In the genomic region with DNA sequence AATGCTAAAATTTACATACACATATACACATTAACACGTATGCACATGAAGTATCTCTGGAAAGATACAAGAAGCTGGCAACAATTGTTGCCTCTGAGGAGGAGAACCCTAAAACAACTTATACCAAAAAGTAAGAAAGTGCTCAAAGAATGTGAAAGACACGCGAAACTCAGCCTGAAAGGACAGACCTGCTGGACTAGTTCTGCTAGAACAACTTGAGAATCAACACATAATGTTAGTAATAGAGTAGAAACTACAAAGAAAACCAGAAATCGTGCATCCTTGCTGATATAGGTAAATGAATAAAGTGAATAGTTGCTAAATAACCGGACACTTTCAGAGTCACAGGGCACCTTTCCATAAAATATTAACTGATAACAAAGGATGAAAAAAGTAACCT, we compare ENCODE assay signal across 24 cellular contexts.
DNase-seq lines count a peak whose midpoint lies in the region; ATAC-seq and TF ChIP-seq lines count a peak whose summit lies in the region.
"Had no signal": no experiment of that assay in that cellular context is flagged by ENCODE, and none has a peak within 500 bp of the region (broad histone marks: within the 10 kb centered on the region; RNA-seq: fewer than 3 reads in every experiment).

No MANE protein-coding gene starts in this region.

- peak overlapping the region; percentile 54 to 82 (median 57) for H3K27ac ChIP-seq in thyroid gland
- H3K27ac ChIP-seq in CD8-positive, alpha-beta T cell (ENCODE audit: low read depth, low read length), result no peak overlapping the region
- H3K27ac ChIP-seq: 22Rv1, Peyer's patch had no signal

- no peak overlapping the region for H3K4me3 ChIP-seq in thyroid gland (replicated peaks in 1 of 3)
- H3K4me3 ChIP-seq in CD8-positive, alpha-beta T cell (ENCODE audit: low read depth, low read length), result no peak overlapping the region
- H3K4me3 ChIP-seq: GM12878, GM23338, Peyer's patch had no signal

- H3K27me3 Mint-ChIP-seq in nephron (ENCODE audit: low read depth), result no peaks in the 10 kb centered on the region
- no peaks in the 10 kb centered on the region for H3K27me3 Mint-ChIP-seq in CD8-positive, alpha-beta T cell (ENCODE audit: low read depth)

- H3K9me3 ChIP-seq in thyroid gland, result no peaks in the 10 kb centered on the region
- no peaks in the 10 kb centered on the region for H3K9me3 ChIP-seq in CD8-positive, alpha-beta T cell (ENCODE audit: low read length)
- H3K9me3 ChIP-seq: BE2C, Peyer's patch had no signal

- H3K4me1 ChIP-seq in thyroid gland, result peaks cover 28 to 38% of the 10 kb centered on the region in 2 donors
- no peaks in the 10 kb centered on the region for H3K4me1 ChIP-seq in CD8-positive, alpha-beta T cell (ENCODE audit: insufficient read depth, low read length)
- H3K4me1 ChIP-seq: BE2C had no signal

- POLR2A ChIA-PET in CD8-positive, alpha-beta T cell (lab: Charles Lee), result no interaction called here

- peak; percentile 18 for DNase-seq in DMS53 (lab: John Stamatoyannopoulos, UW)
- no peak for DNase-seq in DMS53 treated with DMSO at 0.1 percent for 48 hours (lab: John Stamatoyannopoulos, UW; ENCODE audit: unreplicated experiment)
- DNase-seq in thyroid gland, result peak; percentile 50 to 55
- DNase-seq in NCI-H2171 (lab: John Stamatoyannopoulos, UW), result no peak
- DNase-seq in CD8-positive, alpha-beta T cell, result no peak
- DNase-seq: ACHN, BE2C, DMS153, GDM1, H9, KG1, MM.1S, NCI-H2029, NCI-H2227 treated with DMSO at 0.1 percent for 48 hours, NCI-H69, Peyer's patch, SHP77 treated with DMSO at 0.1 percent for 48 hours had no signal

- ATAC-seq in esophagus mucosa (peak; percentile 58), HG03039 (IDR thresholded peaks at IDR 0.05; ENCODE audit: unreplicated experiment) (no peak)
- no peak for ATAC-seq in CD8-positive, alpha-beta T cell
- ATAC-seq: GM12878, GM23338 had no signal

- TF ChIP-seq CTCF in nephron (IDR thresholded peaks at IDR 0.05; ENCODE audit: unreplicated experiment in 3 of 3), result no peak
- peak in 2 of 6 experiments; percentile 9 to 10 for TF ChIP-seq CTCF in thyroid gland (IDR thresholded peaks at IDR 0.05)
- no peak for TF ChIP-seq CTCF in CD8-positive, alpha-beta T cell (IDR thresholded peaks at IDR 0.05)

- H3K27me3 ChIP-seq in thyroid gland, result no peaks in the 10 kb centered on the region
- H3K27me3 ChIP-seq in CD8-positive, alpha-beta T cell (ENCODE audit: insufficient read depth, low read length), result no peaks in the 10 kb centered on the region
- H3K27me3 ChIP-seq: BE2C, Peyer's patch had no signal

- peak overlapping the region in 2 of 3 experiments; percentile 70 to 82 for H3K27ac Mint-ChIP-seq in nephron
- no peak overlapping the region for H3K27ac Mint-ChIP-seq in CD8-positive, alpha-beta T cell
- H3K27ac Mint-ChIP-seq: CD14-positive monocyte, GM23338, H9 had no signal

- no peak for TF ChIP-seq POLR2A in thyroid gland (IDR thresholded peaks at IDR 0.05)

- peaks cover 29% of the 10 kb centered on the region for H3K4me1 Mint-ChIP-seq in nephron
- peaks cover 7% of the 10 kb centered on the region for H3K4me1 Mint-ChIP-seq in CD8-positive, alpha-beta T cell (ENCODE audit: low read depth)

- intact Hi-C loops in thyroid gland (cut with DNase I), result no loop called here
- intact Hi-C loops in CD8-positive, alpha-beta T cell (cut with DNase I, micrococcal nuclease), result no loop called here

- H3K36me3 ChIP-seq in thyroid gland, result no peaks in the 10 kb centered on the region
- H3K36me3 ChIP-seq in CD8-positive, alpha-beta T cell (ENCODE audit: insufficient read depth, low read length), result no peaks in the 10 kb centered on the region
- H3K36me3 ChIP-seq: BE2C, Peyer's patch had no signal

- H3K36me3 Mint-ChIP-seq in nephron (ENCODE audit: low read depth), result peaks cover 8% of the 10 kb centered on the region
- peaks cover 6% of the 10 kb centered on the region for H3K36me3 Mint-ChIP-seq in CD8-positive, alpha-beta T cell

- H3K4me3 Mint-ChIP-seq in nephron, result no peak overlapping the region
- H3K4me3 Mint-ChIP-seq in CD8-positive, alpha-beta T cell, result no peak overlapping the region
- H3K4me3 Mint-ChIP-seq: CD14-positive monocyte, GM23338, H9 had no signal

- WGBS in thyroid gland, 2 donors, result 35 to 46% methylated on average over 5 of the region's 5 CpGs

- CTCF ChIA-PET in CD8-positive, alpha-beta T cell (lab: Charles Lee), result interaction anchor here (0.7 to 1.2 kb wide), 2 partner anchors 73 to 151 kb away, joined by 3 to 4 read pairs; no protein-coding TSS in a partner anchor

- no peaks in the 10 kb centered on the region for H3K9me3 Mint-ChIP-seq in nephron
- no peaks in the 10 kb centered on the region for H3K9me3 Mint-ChIP-seq in CD8-positive, alpha-beta T cell
- H3K9me3 Mint-ChIP-seq: CD14-positive monocyte, GM23338, H9 had no signal

Comparison
In these comparisons a context has a peak if more than half of its experiments do, and no peak if none do; other contexts are left out.
1. DNase-seq: peak in DMS53 (single experiment) and thyroid gland (2 of 2); none in DMS53 treated with DMSO at 0.1 percent for 48 hours (single experiment), NCI-H2171 (single experiment) and CD8-positive, alpha-beta T cell (0 of 7).